18 cellular contexts compared by ENCODE assay signal in the genomic region with DNA sequence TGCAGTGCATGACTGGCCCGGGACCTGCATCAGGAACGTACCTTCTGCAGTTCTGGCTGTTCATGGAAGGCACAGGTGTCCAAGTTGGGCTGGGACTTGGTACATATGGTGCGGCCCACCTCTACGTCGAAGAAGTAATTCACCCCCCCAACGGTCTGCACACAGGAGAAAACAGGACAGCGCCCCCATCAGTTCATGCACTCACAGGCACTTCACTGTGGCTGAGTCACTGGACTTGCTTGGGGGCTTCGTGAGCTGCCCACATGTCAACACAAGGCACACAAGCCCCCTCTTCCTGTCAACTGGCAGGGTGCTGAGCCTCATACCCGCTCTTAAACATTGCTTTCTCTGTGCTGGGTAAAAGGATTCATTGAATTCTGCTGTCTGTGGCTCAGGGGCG. TPM values are rescaled to one million over a fixed set of nuclear protein-coding genes. Genes with fewer than 3 reads are reported as not detected.
"Had no signal": no experiment of that assay in that cellular context is flagged by ENCODE, and none has a peak within 500 bp of the region (broad histone marks: within the 10 kb centered on the region; RNA-seq: fewer than 3 reads in every experiment).

No MANE protein-coding gene starts in this region.

RNA-seq across cellular contexts. Expression of a gene that starts 1.8 kb away (rescaled TPM):
- total RNA-seq: kidney; left colon; left lung; liver; lower lobe of right lung; mammary epithelial cell; naive thymus-derived CD8-positive, alpha-beta T cell; neural crest cell; occipital lobe; osteocyte; posterior vena cava; renal cortical epithelial cell; right atrium auricular region; right lobe of liver; skeletal muscle tissue; temporal lobe; ureter; uterus had no signal
